17 cellular contexts compared by ENCODE assay signal in the genomic region with DNA sequence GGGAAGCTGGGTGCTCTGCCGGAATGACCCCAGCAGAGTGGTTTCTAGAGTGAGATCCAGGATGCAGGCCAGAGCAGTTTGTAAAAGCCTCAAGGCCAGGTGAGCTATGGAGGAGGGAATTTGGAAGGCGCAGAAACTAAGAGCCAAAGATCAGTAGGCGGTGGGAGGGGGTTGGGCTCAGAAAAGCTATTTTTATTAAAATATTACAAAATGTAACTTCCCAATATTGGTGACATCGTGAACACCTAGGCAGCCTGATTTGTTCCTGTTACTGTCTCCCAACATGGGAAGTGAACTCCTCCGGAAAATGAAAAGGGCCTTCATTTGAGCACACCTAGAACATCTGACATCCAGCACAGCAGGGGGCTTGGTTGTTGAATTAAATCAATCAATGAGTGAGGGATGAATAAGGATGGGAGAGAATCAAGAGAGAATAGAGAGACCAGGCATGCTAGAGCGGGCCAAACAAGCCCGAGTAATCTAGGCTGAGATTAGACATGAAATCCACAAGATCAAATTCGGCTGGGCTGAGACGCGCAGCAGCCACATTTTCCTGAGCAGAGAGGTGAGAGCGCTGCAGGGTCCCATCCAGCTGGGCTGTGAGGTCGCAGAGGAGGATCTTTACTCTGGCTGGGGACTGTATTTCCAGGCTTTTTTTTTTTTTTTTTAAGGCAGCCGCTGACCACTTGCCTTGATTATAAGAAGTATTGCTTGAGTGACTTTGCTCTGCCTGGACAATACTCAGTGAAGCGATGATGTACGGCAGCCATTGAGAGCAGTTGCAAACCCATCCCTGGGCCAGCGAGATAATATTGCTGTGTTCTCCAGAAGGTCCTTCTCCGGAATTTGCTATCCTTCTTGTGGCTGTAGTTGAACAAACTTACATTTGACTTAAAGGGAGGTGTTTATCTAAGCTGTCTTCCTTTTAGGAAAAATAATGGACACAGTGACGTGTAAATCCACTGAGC.
DNase-seq lines count a peak whose midpoint lies in the region; ATAC-seq and TF ChIP-seq lines count a peak whose summit lies in the region.
"Had no signal": no experiment of that assay in that cellular context is flagged by ENCODE, and none has a peak within 500 bp of the region (broad histone marks: within the 10 kb centered on the region; RNA-seq: fewer than 3 reads in every experiment).

No MANE protein-coding gene starts in this region.

- H3K9me3 Mint-ChIP-seq in activated B cell treated with CpG ODN at 0.5 μM for 24 hours, result peaks cover 12% of the 10 kb centered on the region

- no peak for ATAC-seq in heart left ventricle
- ATAC-seq in heart right ventricle, result no peak
- ATAC-seq in activated B cell treated with CpG ODN at 0.5 μM for 24 hours (ENCODE audit: low read depth), result no peak
- no peak for ATAC-seq in HG03139 (IDR thresholded peaks at IDR 0.05; ENCODE audit: unreplicated experiment)

- H3K4me1 ChIP-seq in heart left ventricle (peaks cover 0 to 20% (median 8%) of the 10 kb centered on the region in 12 donors), heart right ventricle (peaks cover 0 to 25% (median 9%) of the 10 kb centered on the region in 9 donors), mucosa of rectum (ENCODE audit: control insufficient read depth in 2 of 2, insufficient read depth in 2 of 2, low read length in 2 of 2) (peaks cover 4% of the 10 kb centered on the region in 2 donors), urinary bladder (ENCODE audit: insufficient read depth) (no peaks in the 10 kb centered on the region)
- H3K4me1 ChIP-seq: BE2C, body of pancreas had no signal

- CTCF ChIA-PET in activated B cell treated with CpG ODN at 0.5 μM for 24 hours (lab: Charles Lee), result no interaction called here

- H3K36me3 ChIP-seq in heart left ventricle (no peaks in the 10 kb centered on the region), heart right ventricle (no peaks in the 10 kb centered on the region), mucosa of rectum (ENCODE audit: control insufficient read depth in 2 of 2, insufficient read depth in 2 of 2, low read length in 2 of 2) (no peaks in the 10 kb centered on the region), urinary bladder (ENCODE audit: insufficient read depth) (no peaks in the 10 kb centered on the region)
- H3K36me3 ChIP-seq: BE2C, prostate gland had no signal

- TF ChIP-seq POLR2A in heart left ventricle (IDR thresholded peaks at IDR 0.05) (no peak), lower leg skin (IDR thresholded peaks at IDR 0.05) (no peak)

- H3K27me3 Mint-ChIP-seq in activated B cell treated with CpG ODN at 0.5 μM for 24 hours, result no peaks in the 10 kb centered on the region
- H3K27me3 Mint-ChIP-seq: stimulated activated naive B cell treated with anti-CD40 and anti-IgM and Interleukin-4, amounts not matched to agents 10 μg/mL and 1 μg/mL and 100 μg/mL, for 72 hours had no signal

- 82 to 88% (median 84%) methylated on average over 18 of the region's 18 CpGs for WGBS in heart left ventricle, 4 donors
- WGBS in heart right ventricle, 2 donors, result 83 to 84% methylated on average over 18 of the region's 18 CpGs
- 72% methylated on average over 18 of the region's 18 CpGs for WGBS in urinary bladder
- WGBS in lower leg skin, 2 donors, result 92% methylated on average over 18 of the region's 18 CpGs

- H3K4me3 ChIP-seq in heart left ventricle (no peak overlapping the region), heart right ventricle (no peak overlapping the region), mucosa of rectum (ENCODE audit: low read length in 2 of 2) (no peak overlapping the region), urinary bladder (ENCODE audit: low read depth, low read length) (no peak overlapping the region), lower leg skin (ENCODE audit: low read depth, poor library complexity, severe bottlenecking) (no peak overlapping the region)
- H3K4me3 ChIP-seq: body of pancreas, lung, prostate gland had no signal

- H3K9ac ChIP-seq in mucosa of rectum (ENCODE audit: low read depth in 1 of 2, low read length in 2 of 2), result no peak overlapping the region

- H3K4me1 Mint-ChIP-seq in activated B cell treated with CpG ODN at 0.5 μM for 24 hours, result peaks cover 30% of the 10 kb centered on the region

- H3K27me3 ChIP-seq in heart left ventricle (no peaks in the 10 kb centered on the region), heart right ventricle (no peaks in the 10 kb centered on the region), mucosa of rectum (ENCODE audit: control insufficient read depth in 2 of 2, insufficient read depth in 2 of 2, low read length in 2 of 2) (no peaks in the 10 kb centered on the region)
- H3K27me3 ChIP-seq: BE2C, body of pancreas had no signal

- no peaks in the 10 kb centered on the region for H3K36me3 Mint-ChIP-seq in activated B cell treated with CpG ODN at 0.5 μM for 24 hours (ENCODE audit: low read depth)

- H3K27ac ChIP-seq in heart left ventricle (peak overlapping the region in 7 of 12 donors; percentile 3 to 68 (median 29)), heart right ventricle (peak overlapping the region in 4 of 10 donors; percentile 26 to 73 (median 38)), mucosa of rectum (ENCODE audit: low read depth in 2 of 2, low read length in 2 of 2) (peak overlapping the region; percentile 41 to 47), urinary bladder (ENCODE audit: low read depth) (peak overlapping the region; percentile 69)

- intact Hi-C loops in heart left ventricle (cut with DNase I), result no loop called here
- intact Hi-C loops in heart right ventricle (cut with DNase I), result no loop called here
- intact Hi-C loops in activated B cell treated with CpG ODN at 0.5 μM for 24 hours (cut with micrococcal nuclease), result no loop called here
- intact Hi-C loops in lower leg skin (cut with DNase I; ENCODE audit: low total_unique reads), result no loop called here

- peak overlapping the region; percentile 11 for H3K4me3 Mint-ChIP-seq in activated B cell treated with CpG ODN at 0.5 μM for 24 hours
- H3K4me3 Mint-ChIP-seq: stimulated activated naive B cell treated with anti-CD40 and anti-IgM and Interleukin-4, amounts not matched to agents 10 μg/mL and 1 μg/mL and 100 μg/mL, for 72 hours had no signal

- no peak for TF ChIP-seq CTCF in heart left ventricle (IDR thresholded peaks at IDR 0.05)
- no peak for TF ChIP-seq CTCF in heart right ventricle (IDR thresholded peaks at IDR 0.05)
- no peak for TF ChIP-seq CTCF in activated B cell treated with CpG ODN at 0.5 μM for 24 hours (IDR thresholded peaks at IDR 0.05)
- TF ChIP-seq CTCF in lower leg skin (IDR thresholded peaks at IDR 0.05), result no peak

- DNase-seq in heart left ventricle (no peak), heart right ventricle (no peak), activated B cell treated with CpG ODN at 0.5 μM for 24 hours (no peak), lower leg skin (ENCODE audit: low spot score in 2 of 2) (no peak), cortex of kidney (lab: John Stamatoyannopoulos, UW) (no peak)
- DNase-seq: activated T-cell treated with anti-CD3 and anti-CD28 coated beads, Interleukin-2, amount 50 U/mL, for 1 hour; BE2C; NCI-H510A; SIG-M5; stimulated activated CD4-positive, alpha-beta T cell treated with anti-CD3 and anti-CD28 coated beads, Interleukin-2, amount 100 ng/mL, for 48 hours; stimulated activated naive B cell treated with anti-CD40 and anti-IgM and Interleukin-4, amounts not matched to agents 10 μg/mL and 1 μg/mL and 100 μg/mL, for 72 hours had no signal

- H3K9me3 ChIP-seq in heart left ventricle (peaks cover 0 to 32% (median 12%) of the 10 kb centered on the region in 12 donors), heart right ventricle (peaks cover 0 to 27% (median 5%) of the 10 kb centered on the region in 11 donors), mucosa of rectum (ENCODE audit: control insufficient read depth in 2 of 2, low read length in 2 of 2) (no peaks in the 10 kb centered on the region)
- H3K9me3 ChIP-seq: BE2C, body of pancreas, prostate gland had no signal

- POLR2A ChIA-PET in activated B cell treated with CpG ODN at 0.5 μM for 24 hours (lab: Charles Lee), result no interaction called here

- peak overlapping the region; percentile 35 for H3K27ac Mint-ChIP-seq in activated B cell treated with CpG ODN at 0.5 μM for 24 hours
- H3K27ac Mint-ChIP-seq: stimulated activated naive B cell treated with anti-CD40 and anti-IgM and Interleukin-4, amounts not matched to agents 10 μg/mL and 1 μg/mL and 100 μg/mL, for 72 hours had no signal
